Comparison of ENCODE assay signal across 1 cellular context in genomic region chr22:31327786-31328544, GRCh38.
TF ChIP-seq lines count a peak whose summit lies in the region.

No MANE protein-coding gene starts in this region.

TF ChIP-seq in GM23338, 12 proteins besides CTCF, POLR2A, EP300 and RAD21 (continued from another document):
- TF ChIP-seq REST (IDR thresholded peaks at IDR 0.05; ENCODE audit: unreplicated experiment) (no peak), ZNF331 (CRISPR knock-in tag; IDR thresholded peaks at IDR 0.05; ENCODE audit: low read depth) (no peak), ETS1 (IDR thresholded peaks at IDR 0.05) (no peak), JUNB (IDR thresholded peaks at IDR 0.05; ENCODE audit: unreplicated experiment) (no peak), POLR2AphosphoS5 (IDR thresholded peaks at IDR 0.05; ENCODE audit: low read depth) (no peak), CREB1 (CRISPR knock-in tag; IDR thresholded peaks at IDR 0.05; ENCODE audit: low read depth) (no peak), NANOG (IDR thresholded peaks at IDR 0.05; ENCODE audit: borderline replicate concordance) (no peak), STAT1 (IDR thresholded peaks at IDR 0.05; ENCODE audit: unreplicated experiment) (no peak)
- TF ChIP-seq, protein P1, sequence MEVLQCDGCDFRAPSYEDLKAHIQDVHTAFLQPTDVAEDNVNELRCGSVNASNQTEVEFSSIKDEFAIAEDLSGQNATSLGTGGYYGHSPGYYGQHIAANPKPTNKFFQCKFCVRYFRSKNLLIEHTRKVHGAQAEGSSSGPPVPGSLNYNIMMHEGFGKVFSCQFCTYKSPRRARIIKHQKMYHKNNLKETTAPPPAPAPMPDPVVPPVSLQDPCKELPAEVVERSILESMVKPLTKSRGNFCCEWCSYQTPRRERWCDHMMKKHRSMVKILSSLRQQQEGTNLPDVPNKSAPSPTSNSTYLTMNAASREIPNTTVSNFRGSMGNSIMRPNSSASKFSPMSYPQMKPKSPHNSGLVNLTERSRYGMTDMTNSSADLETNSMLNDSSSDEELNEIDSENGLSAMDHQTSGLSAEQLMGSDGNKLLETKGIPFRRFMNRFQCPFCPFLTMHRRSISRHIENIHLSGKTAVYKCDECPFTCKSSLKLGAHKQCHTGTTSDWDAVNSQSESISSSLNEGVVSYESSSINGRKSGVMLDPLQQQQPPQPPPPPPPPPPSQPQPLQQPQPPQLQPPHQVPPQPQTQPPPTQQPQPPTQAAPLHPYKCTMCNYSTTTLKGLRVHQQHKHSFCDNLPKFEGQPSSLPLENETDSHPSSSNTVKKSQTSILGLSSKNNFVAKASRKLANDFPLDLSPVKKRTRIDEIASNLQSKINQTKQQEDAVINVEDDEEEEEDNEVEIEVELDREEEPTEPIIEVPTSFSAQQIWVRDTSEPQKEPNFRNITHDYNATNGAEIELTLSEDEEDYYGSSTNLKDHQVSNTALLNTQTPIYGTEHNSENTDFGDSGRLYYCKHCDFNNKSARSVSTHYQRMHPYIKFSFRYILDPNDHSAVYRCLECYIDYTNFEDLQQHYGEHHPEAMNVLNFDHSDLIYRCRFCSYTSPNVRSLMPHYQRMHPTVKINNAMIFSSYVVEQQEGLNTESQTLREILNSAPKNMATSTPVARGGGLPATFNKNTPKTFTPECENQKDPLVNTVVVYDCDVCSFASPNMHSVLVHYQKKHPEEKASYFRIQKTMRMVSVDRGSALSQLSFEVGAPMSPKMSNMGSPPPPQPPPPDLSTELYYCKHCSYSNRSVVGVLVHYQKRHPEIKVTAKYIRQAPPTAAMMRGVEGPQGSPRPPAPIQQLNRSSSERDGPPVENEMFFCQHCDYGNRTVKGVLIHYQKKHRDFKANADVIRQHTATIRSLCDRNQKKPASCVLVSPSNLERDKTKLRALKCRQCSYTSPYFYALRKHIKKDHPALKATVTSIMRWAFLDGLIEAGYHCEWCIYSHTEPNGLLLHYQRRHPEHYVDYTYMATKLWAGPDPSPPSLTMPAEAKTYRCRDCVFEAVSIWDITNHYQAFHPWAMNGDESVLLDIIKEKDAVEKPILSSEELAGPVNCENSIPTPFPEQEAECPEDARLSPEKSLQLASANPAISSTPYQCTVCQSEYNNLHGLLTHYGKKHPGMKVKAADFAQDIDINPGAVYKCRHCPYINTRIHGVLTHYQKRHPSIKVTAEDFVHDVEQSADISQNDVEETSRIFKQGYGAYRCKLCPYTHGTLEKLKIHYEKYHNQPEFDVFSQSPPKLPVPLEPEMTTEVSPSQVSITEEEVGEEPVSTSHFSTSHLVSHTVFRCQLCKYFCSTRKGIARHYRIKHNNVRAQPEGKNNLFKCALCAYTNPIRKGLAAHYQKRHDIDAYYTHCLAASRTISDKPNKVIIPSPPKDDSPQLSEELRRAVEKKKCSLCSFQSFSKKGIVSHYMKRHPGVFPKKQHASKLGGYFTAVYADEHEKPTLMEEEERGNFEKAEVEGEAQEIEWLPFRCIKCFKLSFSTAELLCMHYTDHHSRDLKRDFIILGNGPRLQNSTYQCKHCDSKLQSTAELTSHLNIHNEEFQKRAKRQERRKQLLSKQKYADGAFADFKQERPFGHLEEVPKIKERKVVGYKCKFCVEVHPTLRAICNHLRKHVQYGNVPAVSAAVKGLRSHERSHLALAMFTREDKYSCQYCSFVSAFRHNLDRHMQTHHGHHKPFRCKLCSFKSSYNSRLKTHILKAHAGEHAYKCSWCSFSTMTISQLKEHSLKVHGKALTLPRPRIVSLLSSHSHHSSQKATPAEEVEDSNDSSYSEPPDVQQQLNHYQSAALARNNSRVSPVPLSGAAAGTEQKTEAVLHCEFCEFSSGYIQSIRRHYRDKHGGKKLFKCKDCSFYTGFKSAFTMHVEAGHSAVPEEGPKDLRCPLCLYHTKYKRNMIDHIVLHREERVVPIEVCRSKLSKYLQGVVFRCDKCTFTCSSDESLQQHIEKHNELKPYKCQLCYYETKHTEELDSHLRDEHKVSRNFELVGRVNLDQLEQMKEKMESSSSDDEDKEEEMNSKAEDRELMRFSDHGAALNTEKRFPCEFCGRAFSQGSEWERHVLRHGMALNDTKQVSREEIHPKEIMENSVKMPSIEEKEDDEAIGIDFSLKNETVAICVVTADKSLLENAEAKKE (CRISPR knock-in tag; IDR thresholded peaks at IDR 0.05), result no peak
